In the genomic region with DNA sequence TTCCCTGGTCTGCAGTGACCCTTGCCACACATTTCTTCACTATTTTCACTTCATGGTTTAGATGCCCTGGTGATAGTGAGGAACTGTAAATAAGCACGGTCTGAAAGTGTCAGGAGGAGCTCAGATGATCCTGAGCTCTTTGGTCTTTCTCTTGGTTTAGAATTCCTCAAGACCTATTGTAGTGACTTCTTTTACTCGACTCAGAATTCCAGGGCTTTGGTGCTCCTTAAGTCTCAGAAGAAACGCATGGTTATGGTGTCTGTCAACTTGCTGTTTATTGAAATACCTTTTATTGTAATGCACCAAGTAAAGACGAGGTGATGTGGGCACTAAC, we compare ENCODE assay signal across 11 cellular contexts.
DNase-seq lines count a peak whose midpoint lies in the region; ATAC-seq and TF ChIP-seq lines count a peak whose summit lies in the region.
"Had no signal": no experiment of that assay in that cellular context is flagged by ENCODE, and none has a peak within 500 bp of the region (broad histone marks: within the 10 kb centered on the region; RNA-seq: fewer than 3 reads in every experiment).

No MANE protein-coding gene starts in this region.

- no peak for TF ChIP-seq POLR2A in esophagus muscularis mucosa (IDR thresholded peaks at IDR 0.05; ENCODE audit: low read depth)

- H3K27ac ChIP-seq in heart right ventricle (peak overlapping the region in 9 of 10 donors; percentile 34 to 91 (median 85)), esophagus muscularis mucosa (replicated peaks in 1 of 4) (peak overlapping the region; percentile 85 to 87 (median 86)), parathyroid adenoma (no peak overlapping the region), aorta (ENCODE audit: low read depth in 1 of 2, low read length in 2 of 2) (peak overlapping the region; percentile 76 to 96)

- no peak overlapping the region for H3K9ac ChIP-seq in parathyroid adenoma

- TF ChIP-seq CTCF in heart right ventricle (IDR thresholded peaks at IDR 0.05) (no peak), esophagus muscularis mucosa (IDR thresholded peaks at IDR 0.05) (no peak), parathyroid adenoma (IDR thresholded peaks at IDR 0.05) (no peak)

- no peaks in the 10 kb centered on the region for H3K9me3 ChIP-seq in heart right ventricle
- no peaks in the 10 kb centered on the region for H3K9me3 ChIP-seq in esophagus muscularis mucosa
- no peaks in the 10 kb centered on the region for H3K9me3 ChIP-seq in parathyroid adenoma (ENCODE audit: control insufficient read depth, low read length)
- H3K9me3 ChIP-seq in aorta (ENCODE audit: control insufficient read depth, low read length) = no peaks in the 10 kb centered on the region

- H3K27me3 ChIP-seq in heart right ventricle = no peaks in the 10 kb centered on the region
- no peaks in the 10 kb centered on the region for H3K27me3 ChIP-seq in esophagus muscularis mucosa
- no peaks in the 10 kb centered on the region for H3K27me3 ChIP-seq in parathyroid adenoma (ENCODE audit: control insufficient read depth, insufficient read depth, low read length)
- no peaks in the 10 kb centered on the region for H3K27me3 ChIP-seq in aorta (ENCODE audit: control insufficient read depth in 1 of 2, insufficient read depth in 2 of 2, low read length in 1 of 2)

- H2AFZ ChIP-seq in parathyroid adenoma = no peak overlapping the region

- TF ChIP-seq EP300 in esophagus muscularis mucosa (IDR thresholded peaks at IDR 0.05) = no peak

- H3K4me1 ChIP-seq in heart right ventricle (peaks cover 19 to 93% (median 79%) of the 10 kb centered on the region in 9 donors), esophagus muscularis mucosa (peaks cover 48 to 85% (median 72%) of the 10 kb centered on the region in 4 donors), parathyroid adenoma (peaks cover 8% of the 10 kb centered on the region), aorta (ENCODE audit: control insufficient read depth in 1 of 2, insufficient read depth in 2 of 2, low read length in 2 of 2) (peaks cover 9 to 12% of the 10 kb centered on the region in 2 donors)

- H3K79me2 ChIP-seq in parathyroid adenoma = no peaks in the 10 kb centered on the region

- H3K4me2 ChIP-seq in parathyroid adenoma (ENCODE audit: low read length) = peak overlapping the region; percentile 35

- H3K36me3 ChIP-seq in heart right ventricle (no peaks in the 10 kb centered on the region), esophagus muscularis mucosa (no peaks in the 10 kb centered on the region), parathyroid adenoma (ENCODE audit: control insufficient read depth, insufficient read depth, low read length) (no peaks in the 10 kb centered on the region), aorta (ENCODE audit: control insufficient read depth in 1 of 2, insufficient read depth in 2 of 2, low read length in 1 of 2) (peaks cover 0 to 2% of the 10 kb centered on the region in 2 donors)

- WGBS in heart right ventricle, 2 donors = 55 to 63% methylated on average over 4 of the region's 4 CpGs
- 63% methylated on average over 4 of the region's 4 CpGs for WGBS in esophagus muscularis mucosa
- WGBS in aorta, 2 donors = 46 to 53% methylated on average over 4 of the region's 4 CpGs

- ATAC-seq in heart right ventricle (no peak), aorta (ENCODE audit: low FRiP score) (no peak), GM18861 (IDR thresholded peaks at IDR 0.05; ENCODE audit: unreplicated experiment) (no peak)
- ATAC-seq: naive thymus-derived CD4-positive, alpha-beta T cell had no signal

- intact Hi-C loops in heart right ventricle (cut with DNase I) = loop anchor here in 5 of 10 donors (5.0 kb wide), 2 partner anchors 36 to 84 kb away; partner anchors contain the start of gene SAMD4A (in 3 of the 5)
- intact Hi-C loops in cardiac septum (cut with DNase I) = loop anchor here (5.0 kb wide), 1 partner anchor 84 kb away; the partner anchor contains the start of gene SAMD4A
- intact Hi-C loops in esophagus muscularis mucosa (cut with DNase I) = no loop called here
- intact Hi-C loops in aorta (cut with DNase I) = loop anchor here in 1 of 2 donors (5.0 kb wide), 1 partner anchor 36 kb away; no protein-coding TSS in a partner anchor

- DNase-seq in heart right ventricle (no peak), cardiac septum (ENCODE audit: low spot score) (no peak), esophagus muscularis mucosa (ENCODE audit: extremely low spot score) (no peak), aorta (no peak), iPS-NIHi7 (ENCODE audit: extremely low spot score) (no peak), inferior parietal cortex (ENCODE audit: extremely low spot score) (no peak)
- DNase-seq: DMS79 treated with DMSO at 0.1 percent for 48 hours; naive thymus-derived CD4-positive, alpha-beta T cell; NCI-H1930 had no signal

- no peak overlapping the region for H3K4me3 ChIP-seq in heart right ventricle
- H3K4me3 ChIP-seq in esophagus muscularis mucosa = peak overlapping the region in 2 of 4 donors; percentile 1 to 13
- no peak overlapping the region for H3K4me3 ChIP-seq in parathyroid adenoma (ENCODE audit: low read depth, low read length)
- H3K4me3 ChIP-seq in aorta (ENCODE audit: low read length in 2 of 2) = no peak overlapping the region
